In the genomic region with DNA sequence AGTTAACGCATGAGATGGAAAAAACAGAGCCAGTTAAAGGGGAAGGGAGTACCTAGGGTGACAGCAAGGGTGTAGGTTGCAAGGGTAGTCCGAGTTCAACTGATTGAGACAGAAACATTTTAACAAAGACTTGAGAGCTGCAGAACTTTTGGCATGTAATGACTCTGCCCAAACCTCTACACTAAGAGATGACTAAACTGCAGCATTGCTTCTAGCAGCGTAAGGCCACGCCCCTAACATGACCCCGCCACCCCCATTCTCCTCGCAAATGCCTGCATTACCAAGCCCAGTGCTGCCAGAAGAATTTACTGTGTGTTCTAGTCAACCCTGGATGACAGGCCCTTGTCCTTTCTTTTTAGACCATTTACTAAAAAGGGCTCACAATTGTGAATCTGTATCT, we compare ENCODE assay signal across 13 cellular contexts. TPM values are rescaled to one million over a fixed set of nuclear protein-coding genes. Genes with fewer than 3 reads are reported as not detected.
DNase-seq lines count a peak whose midpoint lies in the region; ATAC-seq and TF ChIP-seq lines count a peak whose summit lies in the region.
"Had no signal": no experiment of that assay in that cellular context is flagged by ENCODE, and none has a peak within 500 bp of the region (broad histone marks: within the 10 kb centered on the region; RNA-seq: fewer than 3 reads in every experiment).

No MANE protein-coding gene starts in this region.

- no peaks in the 10 kb centered on the region for H4K20me1 ChIP-seq in osteoblast (ENCODE audit: insufficient read depth, low read length)

- no peaks in the 10 kb centered on the region for H3K36me3 ChIP-seq in endodermal cell (ENCODE audit: control insufficient read depth, insufficient read depth, low read length)
- no peaks in the 10 kb centered on the region for H3K36me3 ChIP-seq in osteoblast (ENCODE audit: insufficient read depth, low read length)

- H3K36me3 Mint-ChIP-seq in activated naive CD4-positive, alpha-beta T cell treated with anti-CD3 and anti-CD28 coated beads, Interleukin-2, amount 50 U/mL, for 72 hours: no peaks in the 10 kb centered on the region
- no peaks in the 10 kb centered on the region for H3K36me3 Mint-ChIP-seq in activated naive CD4-positive, alpha-beta T cell treated with anti-CD3 and anti-CD28 coated beads, Interleukin-2, amount 10 ng/mL, durations not matched to agents 7 days and 5 days
- H3K36me3 Mint-ChIP-seq in endodermal cell (ENCODE audit: low read depth): no peaks in the 10 kb centered on the region

- H3K4me1 ChIP-seq in endodermal cell (ENCODE audit: control insufficient read depth, insufficient read depth, low read length) (no peaks in the 10 kb centered on the region), osteoblast (ENCODE audit: insufficient read depth, low read length) (peaks cover 46% of the 10 kb centered on the region)

- no peak overlapping the region for H3K4me2 ChIP-seq in osteoblast (ENCODE audit: insufficient read depth, low read length)

- peak; percentile 28 to 78 for ATAC-seq in activated naive CD4-positive, alpha-beta T cell treated with anti-CD3 and anti-CD28 coated beads, Interleukin-2, amount 50 U/mL, for 72 hours
- no peak for ATAC-seq in HG03280 (IDR thresholded peaks at IDR 0.05; ENCODE audit: unreplicated experiment)

- H3K9ac ChIP-seq in endodermal cell (ENCODE audit: extremely low read depth, low read length, poor library complexity, severe bottlenecking): no peak overlapping the region

- no peak overlapping the region for H3K4me3 Mint-ChIP-seq in activated naive CD4-positive, alpha-beta T cell treated with anti-CD3 and anti-CD28 coated beads, Interleukin-2, amount 10 ng/mL, durations not matched to agents 7 days and 5 days
- no peak overlapping the region for H3K4me3 Mint-ChIP-seq in endodermal cell
- H3K4me3 Mint-ChIP-seq: activated T-helper 1 cell treated with anti-CD3 and anti-CD28 coated beads, Interleukin-12 subunit alpha, Interleukin-12 subunit beta, Interleukin-2, Interleukin-4 antibody, amounts not matched to agents 30 ng/mL and 10 ng/mL and 1 ng/mL, durations not matched to agents 14 hours and 24 hours and 36 hours had no signal

- DNase-seq in activated naive CD4-positive, alpha-beta T cell treated with anti-CD3 and anti-CD28 coated beads, Interleukin-2, amount 50 U/mL, for 72 hours (ENCODE audit: low spot score in 2 of 2): no peak
- DNase-seq in activated naive CD4-positive, alpha-beta T cell treated with anti-CD3 and anti-CD28 coated beads, Interleukin-2, amount 10 ng/mL, durations not matched to agents 7 days and 5 days: no peak
- DNase-seq in NCI-H226: peak; percentile 85
- DNase-seq in endodermal cell: peak; percentile 72
- peak; percentile 84 for DNase-seq in osteoblast (ENCODE audit: insufficient read length, low spot score, missing footprints)
- no peak for DNase-seq in NCI-H2029 (lab: John Stamatoyannopoulos, UW)
- DNase-seq in activated T-cell treated with anti-CD3 and anti-CD28 coated beads, Interleukin-2, amount 50 U/mL, for 48 hours: no peak
- DNase-seq: midbrain, NCI-H187 treated with DMSO at 0.1 percent for 48 hours, NCI-H82 had no signal

- no peaks in the 10 kb centered on the region for H3K9me3 Mint-ChIP-seq in activated naive CD4-positive, alpha-beta T cell treated with anti-CD3 and anti-CD28 coated beads, Interleukin-2, amount 50 U/mL, for 72 hours
- H3K9me3 Mint-ChIP-seq in activated naive CD4-positive, alpha-beta T cell treated with anti-CD3 and anti-CD28 coated beads, Interleukin-2, amount 10 ng/mL, durations not matched to agents 7 days and 5 days: no peaks in the 10 kb centered on the region
- H3K9me3 Mint-ChIP-seq in endodermal cell: peaks cover 4% of the 10 kb centered on the region
- H3K9me3 Mint-ChIP-seq: activated T-helper 1 cell treated with anti-CD3 and anti-CD28 coated beads, Interleukin-12 subunit alpha, Interleukin-12 subunit beta, Interleukin-2, Interleukin-4 antibody, amounts not matched to agents 30 ng/mL and 10 ng/mL and 1 ng/mL, durations not matched to agents 14 hours and 24 hours and 36 hours had no signal

- CTCF ChIA-PET in activated naive CD4-positive, alpha-beta T cell treated with anti-CD3 and anti-CD28 coated beads, Interleukin-2, amount 10 ng/mL, durations not matched to agents 7 days and 5 days (lab: Charles Lee): interaction anchor here (3.5 to 9.9 kb wide), 2 partner anchors 61 to 159 kb away, joined by 25 to 140 read pairs; a partner anchor contains a TSS

- 63 to 82% methylated on average over 3 to 6 of the region's 6 CpGs for WGBS in endodermal cell (ENCODE audit: insufficient coverage in 1 of 2, insufficient read length in 1 of 2), 2 experiments

- H3K27ac Mint-ChIP-seq in activated naive CD4-positive, alpha-beta T cell treated with anti-CD3 and anti-CD28 coated beads, Interleukin-2, amount 50 U/mL, for 72 hours: no peak overlapping the region
- H3K27ac Mint-ChIP-seq in activated naive CD4-positive, alpha-beta T cell treated with anti-CD3 and anti-CD28 coated beads, Interleukin-2, amount 10 ng/mL, durations not matched to agents 7 days and 5 days: no peak overlapping the region
- no peak overlapping the region for H3K27ac Mint-ChIP-seq in endodermal cell

- H3K79me2 ChIP-seq in osteoblast (ENCODE audit: insufficient read depth, low read length): no peaks in the 10 kb centered on the region

- no peak overlapping the region for H3K27ac ChIP-seq in endodermal cell (ENCODE audit: low read depth, low read length)
- H3K27ac ChIP-seq in osteoblast (ENCODE audit: low read depth, low read length): peak overlapping the region; percentile 47
- H3K27ac ChIP-seq: VCaP had no signal

- peaks cover 2% of the 10 kb centered on the region for H3K4me1 Mint-ChIP-seq in activated naive CD4-positive, alpha-beta T cell treated with anti-CD3 and anti-CD28 coated beads, Interleukin-2, amount 10 ng/mL, durations not matched to agents 7 days and 5 days
- peaks cover 9% of the 10 kb centered on the region for H3K4me1 Mint-ChIP-seq in endodermal cell

- H3K27me3 Mint-ChIP-seq in activated naive CD4-positive, alpha-beta T cell treated with anti-CD3 and anti-CD28 coated beads, Interleukin-2, amount 10 ng/mL, durations not matched to agents 7 days and 5 days: peaks cover 19% of the 10 kb centered on the region
- H3K27me3 Mint-ChIP-seq in endodermal cell (ENCODE audit: insufficient read depth): peaks cover 12% of the 10 kb centered on the region

- peak overlapping the region; percentile 7 for H2AFZ ChIP-seq in osteoblast (ENCODE audit: low read length)

- H3K4me3 ChIP-seq in endodermal cell (ENCODE audit: low read length): no peak overlapping the region
- no peak overlapping the region for H3K4me3 ChIP-seq in osteoblast (ENCODE audit: insufficient read depth, low read length)

- TF ChIP-seq CTCF in endodermal cell (conservative IDR thresholded peaks at IDR 0.05) (no peak), osteoblast (IDR thresholded peaks at IDR 0.05; ENCODE audit: extremely low read depth, low read depth, low read length) (no peak)

- H3K9me3 ChIP-seq in endodermal cell (ENCODE audit: control insufficient read depth, low read length) (peaks cover 10% of the 10 kb centered on the region), osteoblast (ENCODE audit: low read depth, low read length) (no peaks in the 10 kb centered on the region)

- peaks cover 10% of the 10 kb centered on the region for H3K27me3 ChIP-seq in endodermal cell (ENCODE audit: control insufficient read depth, insufficient read depth, low read length, poor library complexity, severe bottlenecking)
- H3K27me3 ChIP-seq in osteoblast (ENCODE audit: insufficient read depth, low read length): peaks cover 4% of the 10 kb centered on the region

RNA-seq across cellular contexts. Expression of a gene that starts 6.3 kb away (rescaled TPM):
- 10 to 100 TPM in 1 of 2 donors, 1 to 10 TPM in 1; 7.0 to 11.5 TPM for total RNA-seq in activated naive CD4-positive, alpha-beta T cell treated with anti-CD3 and anti-CD28 coated beads, Interleukin-2, amount 50 U/mL, for 72 hours
- 10 to 100 TPM; 13.0 to 16.4 TPM for total RNA-seq in endodermal cell
- 21.8 TPM for polyA plus RNA-seq in endodermal cell (2013, experiment 1 of 2)
- 20.2 TPM for polyA plus RNA-seq in endodermal cell (2013, experiment 2 of 2)
- total RNA-seq in osteoblast: 30.4 and 32.4 TPM in 2 replicates

RNA-seq across cellular contexts. Expression of a gene that starts 36.0 kb away (rescaled TPM):
- 10 to 100 TPM; 33.0 to 53.6 TPM for total RNA-seq in activated naive CD4-positive, alpha-beta T cell treated with anti-CD3 and anti-CD28 coated beads, Interleukin-2, amount 50 U/mL, for 72 hours
- total RNA-seq in endodermal cell (10 to 100 TPM; 29.4 to 35.4 TPM), osteoblast (26.8 and 27.1 TPM in 2 replicates)
- polyA plus RNA-seq in endodermal cell (2013, experiment 1 of 2): 34.0 TPM
- polyA plus RNA-seq in endodermal cell (2013, experiment 2 of 2): 31.8 TPM

Comparison
In these comparisons a context has a peak if more than half of its experiments do, and no peak if none do; other contexts are left out.
1. DNase-seq: peak in NCI-H226 (single experiment), endodermal cell (single experiment) and osteoblast (single experiment); none in activated naive CD4-positive, alpha-beta T cell treated with anti-CD3 and anti-CD28 coated beads, Interleukin-2, amount 50 U/mL, for 72 hours (0 of 2), activated naive CD4-positive, alpha-beta T cell treated with anti-CD3 and anti-CD28 coated beads, Interleukin-2, amount 10 ng/mL, durations not matched to agents 7 days and 5 days (single experiment), NCI-H2029 (single experiment) and activated T-cell treated with anti-CD3 and anti-CD28 coated beads, Interleukin-2, amount 50 U/mL, for 48 hours (0 of 2).